31 cellular contexts compared by ENCODE assay signal in the genomic region with DNA sequence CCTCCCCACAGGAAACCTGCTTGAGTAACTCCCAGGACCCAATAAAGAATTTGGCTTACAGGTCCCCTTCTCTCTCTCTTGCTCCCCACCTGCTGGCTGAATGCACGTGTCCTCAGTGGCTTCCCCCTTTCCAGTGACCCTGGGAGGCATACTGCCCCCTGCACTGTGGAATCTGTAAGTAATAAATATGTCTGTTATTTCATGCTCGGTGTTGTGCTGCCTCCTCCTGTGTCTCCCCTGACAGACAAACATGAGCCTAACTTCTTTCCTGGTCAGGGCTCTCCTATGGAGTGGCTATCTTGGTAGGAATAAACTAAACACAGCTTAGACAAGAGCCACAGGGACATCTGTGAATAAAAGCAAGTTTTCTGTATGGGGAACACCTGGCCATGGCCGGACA.
"Had no signal": no experiment of that assay in that cellular context is flagged by ENCODE, and none has a peak within 500 bp of the region (broad histone marks: within the 10 kb centered on the region; RNA-seq: fewer than 3 reads in every experiment).

No MANE protein-coding gene starts in this region.

- ATAC-seq: activated CD8-positive, alpha-beta memory T cell treated with anti-CD3 and anti-CD28 coated beads, Interleukin-2, amount 10 ng/mL, durations not matched to agents 7 days and 5 days; activated naive CD8-positive, alpha-beta T cell treated with anti-CD3 and anti-CD28 coated beads, Interleukin-2, amount 50 U/mL, for 24 hours had no signal

- FAIRE-seq: RCC 7860 had no signal

- H3K27ac Mint-ChIP-seq: activated CD4-positive, alpha-beta memory T cell treated with anti-CD3 and anti-CD28 coated beads, Interleukin-2, amount 10 ng/mL, durations not matched to agents 7 days and 5 days; activated CD8-positive, alpha-beta memory T cell treated with anti-CD3 and anti-CD28 coated beads, Interleukin-2, amount 10 ng/mL, durations not matched to agents 7 days and 5 days; activated naive CD4-positive, alpha-beta T cell treated with anti-CD3 and anti-CD28 coated beads, Interleukin-2, amount 10 ng/mL, durations not matched to agents 7 days and 5 days; activated naive CD8-positive, alpha-beta T cell; activated naive CD8-positive, alpha-beta T cell treated with anti-CD3 and anti-CD28 coated beads, Interleukin-2, amount 50 U/mL, for 24 hours had no signal

- H3K36me3 ChIP-seq: cardiac muscle cell, WERI-Rb-1 had no signal

- H3K4me2 ChIP-seq: PC-9 had no signal

- DNase-seq: activated CD4-positive, alpha-beta memory T cell treated with anti-CD3 and anti-CD28 coated beads, Interleukin-2, amount 10 ng/mL, durations not matched to agents 7 days and 5 days; activated CD4-positive, alpha-beta T cell treated with anti-CD3 and anti-CD28 coated beads for 1 hour; activated CD4-positive, alpha-beta T cell treated with anti-CD3 and anti-CD28 coated beads for 48 hours; activated CD4-positive, CD25-positive, alpha-beta regulatory T cell; activated CD8-positive, alpha-beta memory T cell treated with anti-CD3 and anti-CD28 coated beads for 24 hours; activated CD8-positive, alpha-beta memory T cell treated with anti-CD3 and anti-CD28 coated beads, Interleukin-2, amount 10 ng/mL, durations not matched to agents 7 days and 5 days; activated CD8-positive, alpha-beta memory T cell treated with anti-CD3 and anti-CD28 coated beads, Interleukin-2, amount 50 U/mL, for 48 hours; activated effector memory CD4-positive, alpha-beta T cell treated with Interleukin-2 at 50 U/mL for 16 hours; activated naive CD4-positive, alpha-beta T cell treated with anti-CD3 and anti-CD28 coated beads, Interleukin-2, amount 10 ng/mL, durations not matched to agents 7 days and 5 days; activated naive CD8-positive, alpha-beta T cell treated with anti-CD3 and anti-CD28 coated beads, Interleukin-2, amount 50 U/mL, for 24 hours; activated T-cell treated with anti-CD3 and anti-CD28 coated beads, Interleukin-2, amount 50 U/mL, for 48 hours; amniotic stem cell; aorta; Karpas-422; KBM-7; NCI-H1436 treated with DMSO at 0.1 percent for 48 hours; NCI-H1694 treated with DMSO at 0.1 percent for 48 hours; NCI-H2029; NCI-H345; NCI-H524 treated with DMSO at 0.1 percent for 48 hours; NCI-H748 treated with DMSO at 0.1 percent for 48 hours; NK-92 treated with Interleukin-12 subunit alpha and Interleukin-12 subunit beta, amount 100 ng/mL, for 24 hours; PC-9; Right ventricle myocardium superior; T1000; WERI-Rb-1 had no signal

- H3K36me3 Mint-ChIP-seq: activated CD8-positive, alpha-beta memory T cell treated with anti-CD3 and anti-CD28 coated beads, Interleukin-2, amount 10 ng/mL, durations not matched to agents 7 days and 5 days; activated naive CD4-positive, alpha-beta T cell treated with anti-CD3 and anti-CD28 coated beads, Interleukin-2, amount 10 ng/mL, durations not matched to agents 7 days and 5 days; activated naive CD8-positive, alpha-beta T cell had no signal

- H2AFZ ChIP-seq: PC-9 had no signal

- H3K27me3 ChIP-seq: cardiac muscle cell had no signal

- H3K27me3 Mint-ChIP-seq: activated CD4-positive, alpha-beta memory T cell treated with anti-CD3 and anti-CD28 coated beads, Interleukin-2, amount 10 ng/mL, durations not matched to agents 7 days and 5 days; activated CD8-positive, alpha-beta memory T cell treated with anti-CD3 and anti-CD28 coated beads, Interleukin-2, amount 10 ng/mL, durations not matched to agents 7 days and 5 days; activated naive CD8-positive, alpha-beta T cell had no signal

- H3K9me3 Mint-ChIP-seq: activated CD4-positive, alpha-beta memory T cell treated with anti-CD3 and anti-CD28 coated beads, Interleukin-2, amount 10 ng/mL, durations not matched to agents 7 days and 5 days; activated naive CD4-positive, alpha-beta T cell treated with anti-CD3 and anti-CD28 coated beads, Interleukin-2, amount 10 ng/mL, durations not matched to agents 7 days and 5 days; activated naive CD8-positive, alpha-beta T cell treated with anti-CD3 and anti-CD28 coated beads, Interleukin-2, amount 50 U/mL, for 24 hours had no signal

- H3K27ac ChIP-seq: cardiac muscle cell, PC-9, RWPE1, SK-N-MC, WERI-Rb-1 had no signal

- H3K4me3 Mint-ChIP-seq: activated CD4-positive, alpha-beta memory T cell treated with anti-CD3 and anti-CD28 coated beads, Interleukin-2, amount 10 ng/mL, durations not matched to agents 7 days and 5 days; activated CD8-positive, alpha-beta memory T cell treated with anti-CD3 and anti-CD28 coated beads, Interleukin-2, amount 10 ng/mL, durations not matched to agents 7 days and 5 days; activated naive CD4-positive, alpha-beta T cell treated with anti-CD3 and anti-CD28 coated beads, Interleukin-2, amount 10 ng/mL, durations not matched to agents 7 days and 5 days; activated naive CD8-positive, alpha-beta T cell; activated naive CD8-positive, alpha-beta T cell treated with anti-CD3 and anti-CD28 coated beads, Interleukin-2, amount 50 U/mL, for 24 hours had no signal

- H3K4me1 Mint-ChIP-seq: activated CD4-positive, alpha-beta memory T cell treated with anti-CD3 and anti-CD28 coated beads, Interleukin-2, amount 10 ng/mL, durations not matched to agents 7 days and 5 days; activated CD8-positive, alpha-beta memory T cell treated with anti-CD3 and anti-CD28 coated beads, Interleukin-2, amount 10 ng/mL, durations not matched to agents 7 days and 5 days; activated naive CD4-positive, alpha-beta T cell treated with anti-CD3 and anti-CD28 coated beads, Interleukin-2, amount 10 ng/mL, durations not matched to agents 7 days and 5 days; activated naive CD8-positive, alpha-beta T cell treated with anti-CD3 and anti-CD28 coated beads, Interleukin-2, amount 50 U/mL, for 24 hours had no signal

- H3K4me3 ChIP-seq: cardiac muscle cell, PC-9, SK-N-MC had no signal
